In the genomic region with DNA sequence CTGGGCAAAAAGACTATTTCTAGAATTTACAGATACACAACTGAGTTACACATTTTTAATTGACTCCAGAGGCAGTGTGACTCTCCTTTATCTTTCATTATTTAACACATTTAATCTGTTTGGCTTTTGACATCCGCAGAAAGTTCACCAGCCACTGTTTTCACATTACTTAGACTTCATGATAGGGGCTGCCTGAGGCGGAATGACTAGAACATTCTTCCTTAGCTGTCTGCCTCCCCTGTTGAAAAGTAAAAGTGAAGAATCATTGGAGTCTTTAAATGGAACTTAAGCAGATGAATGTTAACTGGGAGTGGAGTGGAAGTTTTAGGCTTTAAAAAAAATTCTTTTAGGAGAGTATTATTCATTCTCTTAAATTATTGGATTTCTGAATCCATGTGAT, we compare ENCODE assay signal across 15 cellular contexts.
DNase-seq lines count a peak whose midpoint lies in the region; TF ChIP-seq lines count a peak whose summit lies in the region.
"Had no signal": no experiment of that assay in that cellular context is flagged by ENCODE, and none has a peak within 500 bp of the region (broad histone marks: within the 10 kb centered on the region; RNA-seq: fewer than 3 reads in every experiment).

No MANE protein-coding gene starts in this region.

- DNase-seq in EH (ENCODE audit: low read depth) (peak; percentile 9), medulla oblongata (ENCODE audit: extremely low spot score) (peak; percentile 17), foreskin fibroblast (no peak), glutamatergic neuron (no peak), adrenal gland (no peak)
- DNase-seq: AML-193; Caco-2; CD4-positive, alpha-beta T cell; GM23248 had no signal

- H3K4me3 Mint-ChIP-seq in brain: no peak overlapping the region
- H3K4me3 Mint-ChIP-seq in glutamatergic neuron (ENCODE audit: unreplicated experiment): no peak overlapping the region
- H3K4me3 Mint-ChIP-seq: CD4-positive, alpha-beta T cell had no signal

- H3K27ac Mint-ChIP-seq in brain (peak overlapping the region in 3 of 5 experiments; percentile 13 to 80 (median 63)), glutamatergic neuron (ENCODE audit: unreplicated experiment) (no peak overlapping the region)
- H3K27ac Mint-ChIP-seq: CD4-positive, alpha-beta T cell had no signal

- no peaks in the 10 kb centered on the region for H3K36me3 ChIP-seq in subcutaneous abdominal adipose tissue (ENCODE audit: control insufficient read depth in 5 of 5, insufficient read depth in 5 of 5, low read length in 5 of 5)
- no peaks in the 10 kb centered on the region for H3K36me3 ChIP-seq in adrenal gland (replicated peaks in 1 of 2)
- H3K36me3 ChIP-seq: HAP-1 had no signal

- H3K4me3 ChIP-seq in subcutaneous abdominal adipose tissue (ENCODE audit: low read depth in 1 of 5, low read length in 5 of 5) (no peak overlapping the region), foreskin fibroblast (ENCODE audit: low read depth in 1 of 2, low read length in 2 of 2) (no peak overlapping the region), adrenal gland (no peak overlapping the region)
- H3K4me3 ChIP-seq: A549, GM23248, HAP-1 had no signal

- H3K36me3 Mint-ChIP-seq in brain: peaks cover 3% of the 10 kb centered on the region
- H3K36me3 Mint-ChIP-seq in glutamatergic neuron (ENCODE audit: unreplicated experiment): peaks cover 4% of the 10 kb centered on the region

- H3K27me3 Mint-ChIP-seq in brain: no peaks in the 10 kb centered on the region
- no peaks in the 10 kb centered on the region for H3K27me3 Mint-ChIP-seq in glutamatergic neuron (ENCODE audit: unreplicated experiment)
- H3K27me3 Mint-ChIP-seq: CD4-positive, alpha-beta T cell had no signal

- H3K9me3 Mint-ChIP-seq in brain (peaks cover 0 to 3% (median 0%) of the 10 kb centered on the region in 5 experiments), glutamatergic neuron (ENCODE audit: unreplicated experiment) (peaks cover 4% of the 10 kb centered on the region)
- H3K9me3 Mint-ChIP-seq: CD4-positive, alpha-beta T cell had no signal

- peaks cover 0 to 24% (median 15%) of the 10 kb centered on the region in 5 donors for H3K4me1 ChIP-seq in subcutaneous abdominal adipose tissue (ENCODE audit: control insufficient read depth in 5 of 5, insufficient read depth in 5 of 5, low read length in 5 of 5)
- H3K4me1 ChIP-seq in adrenal gland (replicated peaks in 1 of 2): no peaks in the 10 kb centered on the region
- H3K4me1 ChIP-seq: A549, Caco-2, HAP-1 had no signal

- intact Hi-C loops in adrenal gland (cut with DNase I): no loop called here

- no peak for TF ChIP-seq POLR2A in adrenal gland (IDR thresholded peaks at IDR 0.05)

- H3K27me3 ChIP-seq in subcutaneous abdominal adipose tissue (ENCODE audit: control insufficient read depth in 5 of 5, insufficient read depth in 4 of 5, low read length in 5 of 5) (no peaks in the 10 kb centered on the region), adrenal gland (no peaks in the 10 kb centered on the region)

- H3K4me1 Mint-ChIP-seq in brain (peaks cover 49% of the 10 kb centered on the region), glutamatergic neuron (ENCODE audit: low read depth, unreplicated experiment) (peaks cover 11% of the 10 kb centered on the region)

- H3K9me3 ChIP-seq in subcutaneous abdominal adipose tissue (ENCODE audit: control insufficient read depth in 5 of 5, low read length in 5 of 5): no peaks in the 10 kb centered on the region
- peaks cover 0 to 4% (median 0%) of the 10 kb centered on the region in 3 donors for H3K9me3 ChIP-seq in adrenal gland (replicated peaks in 1 of 3)
- H3K9me3 ChIP-seq: A549, Caco-2, HAP-1 had no signal

- WGBS in adrenal gland, 4 donors: 54 to 76% (median 66%) methylated on average over 2 of the region's 2 CpGs

- H3K27ac ChIP-seq in subcutaneous abdominal adipose tissue (ENCODE audit: low read depth, low read length): peak overlapping the region; percentile 87
- no peak overlapping the region for H3K27ac ChIP-seq in adrenal gland
- H3K27ac ChIP-seq: 22Rv1, A549, C4-2B, GM23248 had no signal

- H3K9ac ChIP-seq in subcutaneous abdominal adipose tissue (ENCODE audit: low read length in 5 of 5): no peak overlapping the region
- H3K9ac ChIP-seq: GM23248 had no signal

- TF ChIP-seq CTCF in brain (conservative IDR thresholded peaks at IDR 0.05): no peak
- TF ChIP-seq CTCF in foreskin fibroblast (IDR thresholded peaks at IDR 0.05; ENCODE audit: low read depth, low read length): no peak
- no peak for TF ChIP-seq CTCF in glutamatergic neuron (IDR thresholded peaks at IDR 0.05; ENCODE audit: partially characterized antibody, unreplicated experiment)
- no peak for TF ChIP-seq CTCF in adrenal gland (IDR thresholded peaks at IDR 0.05)

Comparison
In these comparisons a context has a peak if more than half of its experiments do, and no peak if none do; other contexts are left out.
1. DNase-seq: peak in EH (single experiment) and medulla oblongata (single experiment); none in foreskin fibroblast (0 of 2), glutamatergic neuron (single experiment) and adrenal gland (0 of 7).